ENCODE assay signal across 18 cellular contexts in the genomic region with DNA sequence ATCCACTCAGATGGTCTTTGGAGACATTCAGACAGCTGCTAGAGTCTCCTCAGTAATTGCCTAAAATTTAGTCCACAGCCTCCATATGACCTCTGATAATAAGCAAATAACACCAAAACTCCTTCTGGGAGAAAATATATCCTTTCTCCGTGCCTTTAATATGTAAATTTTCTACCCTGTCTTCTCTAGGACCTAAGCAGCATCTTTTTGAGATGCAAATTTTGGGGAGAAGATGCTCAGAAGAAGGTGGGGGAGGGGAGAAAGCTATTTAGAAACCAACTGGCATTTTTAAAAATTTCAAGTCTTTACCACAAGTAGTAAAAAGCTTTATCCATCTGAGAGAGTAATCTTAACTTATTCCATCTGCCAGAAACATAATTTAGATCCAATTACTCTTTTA.
"Had no signal": no experiment of that assay in that cellular context is flagged by ENCODE, and none has a peak within 500 bp of the region (broad histone marks: within the 10 kb centered on the region; RNA-seq: fewer than 3 reads in every experiment).

No MANE protein-coding gene starts in this region.

- H3K9me3 ChIP-seq: testis, upper lobe of left lung had no signal

- H3K4me1 ChIP-seq: foreskin keratinocyte, testis, upper lobe of left lung had no signal

- DNase-seq: activated CD4-positive, alpha-beta T cell treated with anti-CD3 and anti-CD28 coated beads, Interleukin-2, amount 10 ng/mL, durations not matched to agents 24 days and 14 days; activated CD8-positive, alpha-beta memory T cell treated with anti-CD3 and anti-CD28 coated beads, Interleukin-2, amount 50 U/mL, for 48 hours; activated effector memory CD4-positive, alpha-beta T cell treated with anti-CD3 and anti-CD28 coated beads, Interleukin-2, amount 50 U/mL, for 16 hours; activated naive CD4-positive, alpha-beta T cell treated with anti-CD3 and anti-CD28 coated beads, Interleukin-2, amount 50 U/mL, for 16 hours; activated T-cell treated with anti-CD3 and anti-CD28 coated beads, Interleukin-2, amount 50 U/mL, for 48 hours; aorta; brain microvascular endothelial cell; central memory CD4-positive, alpha-beta T cell; foreskin keratinocyte; glutamatergic neuron; hippocampal formation; mesendoderm; natural killer cell; stimulated activated CD4-positive, alpha-beta T cell treated with anti-CD3 and anti-CD28 coated beads, Interleukin-4, amount 100 ng/mL, for 24 hours; T1000; testis; upper lobe of left lung had no signal

- H3K27me3 ChIP-seq: brain microvascular endothelial cell, testis, upper lobe of left lung had no signal

- H3K27ac ChIP-seq: brain microvascular endothelial cell, foreskin keratinocyte, testis, upper lobe of left lung had no signal

- H3K4me3 Mint-ChIP-seq: activated CD4-positive, alpha-beta T cell treated with anti-CD3 and anti-CD28 coated beads, Interleukin-2, amount 10 ng/mL, durations not matched to agents 24 days and 14 days; natural killer cell; stimulated activated effector memory CD8-positive, alpha-beta T cell treated with anti-CD3 and anti-CD28 coated beads, Interleukin-12 subunit alpha, Interleukin-12 subunit beta, amount 100 ng/mL, for 72 hours had no signal

- H3K4me3 ChIP-seq: testis, upper lobe of left lung had no signal

- H3K36me3 Mint-ChIP-seq: natural killer cell; stimulated activated effector memory CD8-positive, alpha-beta T cell treated with anti-CD3 and anti-CD28 coated beads, Interleukin-12 subunit alpha, Interleukin-12 subunit beta, amount 100 ng/mL, for 72 hours had no signal

- H3K4me1 Mint-ChIP-seq: activated CD4-positive, alpha-beta T cell treated with anti-CD3 and anti-CD28 coated beads, Interleukin-2, amount 10 ng/mL, durations not matched to agents 24 days and 14 days; natural killer cell; stimulated activated effector memory CD8-positive, alpha-beta T cell treated with anti-CD3 and anti-CD28 coated beads, Interleukin-12 subunit alpha, Interleukin-12 subunit beta, amount 100 ng/mL, for 72 hours had no signal

- H3K9me3 Mint-ChIP-seq: activated CD4-positive, alpha-beta T cell treated with anti-CD3 and anti-CD28 coated beads, Interleukin-2, amount 10 ng/mL, durations not matched to agents 24 days and 14 days; natural killer cell; stimulated activated effector memory CD8-positive, alpha-beta T cell treated with anti-CD3 and anti-CD28 coated beads, Interleukin-12 subunit alpha, Interleukin-12 subunit beta, amount 100 ng/mL, for 72 hours had no signal

- H3K36me3 ChIP-seq: brain microvascular endothelial cell, upper lobe of left lung had no signal

- H3K27ac Mint-ChIP-seq: activated CD4-positive, alpha-beta T cell treated with anti-CD3 and anti-CD28 coated beads, Interleukin-2, amount 10 ng/mL, durations not matched to agents 24 days and 14 days; natural killer cell; stimulated activated effector memory CD8-positive, alpha-beta T cell treated with anti-CD3 and anti-CD28 coated beads, Interleukin-12 subunit alpha, Interleukin-12 subunit beta, amount 100 ng/mL, for 72 hours had no signal
